ENCODE assay signal across 8 cellular contexts in the genomic region with DNA sequence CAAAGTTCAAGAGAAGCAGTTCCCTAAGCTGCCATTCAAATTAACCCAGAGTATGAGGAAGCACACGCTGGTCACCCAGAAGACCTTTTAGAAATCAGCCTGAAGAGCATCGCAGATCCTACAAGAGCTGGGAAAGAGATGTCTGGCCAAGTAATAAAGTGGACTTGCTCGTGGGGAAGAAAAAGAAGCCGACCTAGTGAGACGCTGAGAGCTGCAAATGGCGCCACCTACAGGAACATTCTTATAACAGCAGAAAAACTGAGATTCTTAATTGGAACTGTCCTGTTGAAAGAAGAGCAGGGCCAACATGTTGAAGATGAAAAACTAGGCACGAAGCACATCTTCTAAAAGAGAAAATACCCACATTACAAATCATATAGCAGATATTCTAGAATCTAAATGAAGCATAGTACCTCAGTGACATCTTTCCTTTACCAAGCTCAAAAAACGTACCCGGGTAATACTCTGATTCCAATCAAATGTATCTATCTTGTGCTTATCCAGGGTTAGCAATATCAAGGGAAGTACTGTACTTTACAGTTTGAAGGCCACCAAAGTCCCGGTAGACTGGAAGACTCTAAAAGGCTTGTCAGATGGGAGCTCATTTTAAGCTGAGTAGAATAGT. TPM values are rescaled to one million over a fixed set of nuclear protein-coding genes. Genes with fewer than 3 reads are reported as not detected.
DNase-seq lines count a peak whose midpoint lies in the region; ATAC-seq, FAIRE-seq and TF ChIP-seq lines count a peak whose summit lies in the region.

No MANE protein-coding gene starts in this region.

- TF ChIP-seq CTCF in GM06990 (IDR thresholded peaks at IDR 0.05; ENCODE audit: insufficient read depth, low read length, poor library complexity, severe bottlenecking) = peak; percentile 81

- H3K4me1 ChIP-seq in Karpas-422 (ENCODE audit: low read length) = peaks cover 7% of the 10 kb centered on the region; the same call in 1 of the 2 replicates

- H3K27me3 ChIP-seq in GM06990 (replicated peaks; ENCODE audit: control insufficient read depth, insufficient read depth, low read length) = no peaks in the 10 kb centered on the region; the same call in none of the 2 replicates
- no peaks in the 10 kb centered on the region for H3K27me3 ChIP-seq in Karpas-422 (ENCODE audit: low read length)

- no peaks in the 10 kb centered on the region for H3K36me3 ChIP-seq in GM06990 (ENCODE audit: control insufficient read depth, insufficient read depth, low read length)
- no peaks in the 10 kb centered on the region for H3K36me3 ChIP-seq in Karpas-422 (ENCODE audit: insufficient read depth, low read length)

- no peak overlapping the region for H3K4me3 ChIP-seq in GM06990 (replicated peaks; ENCODE audit: low read depth, low read length)
- no peak overlapping the region for H3K4me3 ChIP-seq in Karpas-422 (ENCODE audit: low read length)

- H4K20me1 ChIP-seq in Karpas-422 (ENCODE audit: insufficient read depth, low read depth, low read length) = no peaks in the 10 kb centered on the region

- H2AFZ ChIP-seq in Karpas-422 (ENCODE audit: low read length) = no peak overlapping the region

- no peak overlapping the region for H3K27ac ChIP-seq in Karpas-422 (ENCODE audit: low read length)

- H3K9me2 ChIP-seq in Karpas-422 (replicated peaks; ENCODE audit: insufficient read depth, low read length) = no peaks in the 10 kb centered on the region

- no peaks in the 10 kb centered on the region for H3K9me3 ChIP-seq in Karpas-422 (ENCODE audit: low read length)

- no peak overlapping the region for H3K9ac ChIP-seq in Karpas-422 (ENCODE audit: low read length)

- peak; percentile 80 for FAIRE-seq in frontal cortex (lab: Jason Lieb, UNC)

- peak; percentile 34 for DNase-seq in GM06990 (ENCODE audit: extremely low read depth, insufficient read length)
- peak; percentile 85 for DNase-seq in Karpas-422
- peak; percentile 62 for DNase-seq in OCI-M2 (lab: John Stamatoyannopoulos, UW; ENCODE audit: unreplicated experiment)
- DNase-seq in activated naive CD4-positive, alpha-beta T cell treated with Interleukin-2 at 50 U/mL for 16 hours = peak; percentile 43
- DNase-seq in frontal cortex (ENCODE audit: low spot score in 2 of 2) = peak; percentile 47 to 48
- peak; percentile 41 for DNase-seq in occipital lobe (lab: John Stamatoyannopoulos, UW)

- no peak overlapping the region for H3K4me2 ChIP-seq in Karpas-422 (ENCODE audit: low read depth, low read length, poor library complexity, severe bottlenecking)

- no peak for ATAC-seq in GM18870 (IDR thresholded peaks at IDR 0.05; ENCODE audit: unreplicated experiment)
- no peak for ATAC-seq in HG03439 (IDR thresholded peaks at IDR 0.05; ENCODE audit: unreplicated experiment)

- H3K79me2 ChIP-seq in Karpas-422 (ENCODE audit: low read length) = no peaks in the 10 kb centered on the region

RNA-seq across cellular contexts. Expression of a gene that starts 3.9 kb away (rescaled TPM):
- not detected in 2 replicates for total RNA-seq in Karpas-422 (2014; rRNA removed; shearing (Covaris generic); ENCODE audit: low replicate concordance)
- total RNA-seq in frontal cortex = 172 TPM
- total RNA-seq in occipital lobe = 169 TPM

Comparison
In these comparisons a context has a peak if more than half of its experiments do, and no peak if none do; other contexts are left out.
1. DNase-seq: peak in every context shown above with its lines; median percentile 85 in Karpas-422; 62 in OCI-M2; 48 in frontal cortex; 43 in activated naive CD4-positive, alpha-beta T cell treated with Interleukin-2 at 50 U/mL for 16 hours; 41 in occipital lobe; 34 in GM06990.
2. RNA of a gene that starts 3.9 kb away (total RNA-seq): 172 TPM in frontal cortex (single experiment) and 169 TPM in occipital lobe (single experiment); not detected in Karpas-422; every median in the first group is over 100 times any median in the second.